ENCODE assay signal across 27 cellular contexts in the genomic region with DNA sequence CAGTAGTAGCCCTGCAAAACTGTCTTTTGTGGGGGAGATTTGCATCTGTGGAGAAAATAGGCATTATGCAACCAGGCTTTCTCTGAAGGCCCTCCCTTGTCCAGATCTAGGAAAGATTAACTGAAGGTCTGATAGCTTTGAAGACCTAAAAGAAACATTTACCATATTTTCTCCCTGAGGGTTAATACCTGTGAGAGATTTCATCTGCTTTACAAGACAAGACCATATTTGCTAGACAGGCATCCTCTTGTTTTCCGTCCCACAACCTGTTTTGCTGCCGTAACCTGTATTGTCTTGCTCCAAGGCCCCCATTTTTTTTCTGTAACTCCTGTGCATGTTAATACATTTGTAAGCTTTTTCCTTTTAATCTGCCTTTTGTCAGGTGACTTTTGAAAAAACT.
"Had no signal": no experiment of that assay in that cellular context is flagged by ENCODE, and none has a peak within 500 bp of the region (broad histone marks: within the 10 kb centered on the region; RNA-seq: fewer than 3 reads in every experiment).

No MANE protein-coding gene starts in this region.

- FAIRE-seq: colon, endometrium, endothelial cell of umbilical vein, frontal cortex had no signal

- H3K4me3 ChIP-seq: colonic mucosa, coronary artery, dorsolateral prefrontal cortex, esophagus muscularis mucosa, esophagus squamous epithelium, gastrocnemius medialis, gastroesophageal sphincter, heart left ventricle, heart right ventricle had no signal

- H3K4me1 ChIP-seq: colonic mucosa, esophagus muscularis mucosa, esophagus squamous epithelium, gastrocnemius medialis, gastroesophageal sphincter, heart left ventricle, heart right ventricle had no signal

- ATAC-seq: effector memory CD8-positive, alpha-beta T cell; esophagus mucosa; gastrocnemius medialis; gastroesophageal sphincter; heart left ventricle; heart right ventricle had no signal

- H3K27me3 ChIP-seq: colonic mucosa, esophagus muscularis mucosa, esophagus squamous epithelium, gastrocnemius medialis, gastroesophageal sphincter, heart left ventricle, heart right ventricle had no signal

- H3K36me3 ChIP-seq: colonic mucosa, esophagus muscularis mucosa, esophagus squamous epithelium, gastrocnemius medialis, gastroesophageal sphincter, heart left ventricle, heart right ventricle had no signal

- DNase-seq: colonic mucosa; cortex of kidney; dermis blood vessel endothelial cell; dorsolateral prefrontal cortex; effector CD4-positive, alpha-beta T cell; effector CD8-positive, alpha-beta T cell; effector memory CD4-positive, alpha-beta T cell; effector memory CD8-positive, alpha-beta T cell; endodermal cell; erythroblast; esophagus squamous epithelium; foreskin fibroblast; foreskin melanocyte; gastrocnemius medialis; glutamatergic neuron; head of caudate nucleus; heart left ventricle; heart right ventricle had no signal

- H3K9me3 ChIP-seq: colonic mucosa, esophagus muscularis mucosa, gastrocnemius medialis, gastroesophageal sphincter had no signal

- H3K27ac ChIP-seq: colonic mucosa, coronary artery, dorsolateral prefrontal cortex, epithelial cell of prostate, esophagus muscularis mucosa, esophagus squamous epithelium, gastrocnemius medialis, gastroesophageal sphincter, heart left ventricle, heart right ventricle had no signal
